In the genomic region with DNA sequence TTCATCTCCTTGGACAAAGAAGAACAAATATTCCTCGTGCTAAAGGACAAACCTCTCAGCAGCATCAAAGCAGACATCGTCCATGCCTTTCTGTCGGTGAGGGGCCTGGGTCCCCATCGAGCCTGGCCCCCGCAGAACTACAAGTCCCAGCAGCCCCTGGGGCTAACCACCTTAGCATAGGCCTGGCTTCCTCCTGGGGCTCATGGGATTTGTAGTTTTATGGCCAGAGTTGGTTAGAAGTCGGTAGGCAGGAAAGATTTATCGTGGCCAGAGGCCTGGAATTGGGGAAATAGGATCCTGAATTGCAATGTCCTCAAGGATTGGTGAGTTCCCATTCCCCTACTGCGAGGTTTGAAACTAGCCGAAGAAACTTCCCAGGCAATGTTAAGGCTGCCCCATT, we compare ENCODE assay signal across 8 cellular contexts. TPM values are rescaled to one million over a fixed set of nuclear protein-coding genes. Genes with fewer than 3 reads are reported as not detected.
DNase-seq lines count a peak whose midpoint lies in the region; ATAC-seq, FAIRE-seq and TF ChIP-seq lines count a peak whose summit lies in the region.

No MANE protein-coding gene starts in this region.

- CTCF ChIA-PET in A549 (lab: Yijun Ruan, JAX), result interaction anchor here (0.9 to 10.1 kb wide), 7 partner anchors 12 to 198 kb away, joined by 4 to 306 read pairs (median 10); a partner anchor contains a TSS

- WGBS in A549 (ENCODE audit: missing lambda C conversion rate), result 67% methylated on average over 9 of the region's 9 CpGs

- H3K4me1 ChIP-seq in A549, result peaks cover 6% of the 10 kb centered on the region; the same call in 2 of the 3 replicates

- FAIRE-seq in A549 (lab: Jason Lieb, UNC), result no peak

- TF ChIP-seq RAD21 in A549 (conservative IDR thresholded peaks at IDR 0.05 in 1 of 2, IDR thresholded peaks at IDR 0.05 in 1 of 2), result no peak

- no peak overlapping the region for H3K4me3 ChIP-seq in A549

- H3K27ac ChIP-seq in A549, result no peak overlapping the region

- no peak for TF ChIP-seq CTCF in A549 (IDR thresholded peaks at IDR 0.05)
- no peak for TF ChIP-seq CTCF in GM20000 (IDR thresholded peaks at IDR 0.05; ENCODE audit: extremely low read depth, missing control alignments)

- no peak for TF ChIP-seq EP300 in A549 (IDR thresholded peaks at IDR 0.05)

- H3K4me2 ChIP-seq in A549, result no peak overlapping the region

- peak; percentile 35 to 75; a peak in 3 of 6 replicates for ATAC-seq in A549
- ATAC-seq in GM21390 (IDR thresholded peaks at IDR 0.05; ENCODE audit: unreplicated experiment), result no peak
- no peak for ATAC-seq in HG03045 (IDR thresholded peaks at IDR 0.05; ENCODE audit: unreplicated experiment)

- no peaks in the 10 kb centered on the region for H3K9me3 ChIP-seq in A549

- POLR2A ChIA-PET in A549 (lab: Yijun Ruan, JAX), result interaction anchor here (1.0 to 1.5 kb wide), 2 partner anchors 34 kb away, joined by 3 to 6 read pairs; a partner anchor contains a TSS

- DNase-seq in A549 (ENCODE audit: low read depth in 1 of 2, low spot score in 1 of 2) (peak; percentile 62 to 66), GM20000 (ENCODE audit: low spot score) (peak; percentile 83), RPMI8226 (peak; percentile 55), lung microvascular endothelial cell (ENCODE audit: low read depth in 2 of 2) (peak; percentile 35 to 58), NCI-H187 (lab: John Stamatoyannopoulos, UW) (no peak)
- DNase-seq in activated gamma-delta T cell treated with anti-CD3 and anti-CD28 coated beads, Interleukin-2, amount 50 U/mL, for 16 hours (ENCODE audit: low read depth), result peak; percentile 19

- no peak for TF ChIP-seq POLR2A in A549 (IDR thresholded peaks at IDR 0.05; ENCODE audit: low read length)

TF ChIP-seq in A549, 52 proteins besides CTCF, POLR2A, EP300 and RAD21:
- TF ChIP-seq FOXS1 (CRISPR knock-in tag; IDR thresholded peaks at IDR 0.05), result peak; percentile 38; the same call in 1 of the 2 replicates
- TF ChIP-seq MAFK (IDR thresholded peaks at IDR 0.05; ENCODE audit: partially characterized antibody), result no peak
- no peak for TF ChIP-seq TFCP2L1 (CRISPR knock-in tag; IDR thresholded peaks at IDR 0.05)

RNA-seq across cellular contexts. Expression of a gene that starts 19.6 kb away (rescaled TPM):
- polyA plus RNA-seq in A549 (2011; rRNA removed) (0.39 and 0.52 TPM in 2 replicates), A549 (2017; fragmentation: RNase III; extraction: RNeasy Plus Mini Kit Qiagen cat#74134 plus additional on column Dnase treatment) (0.26 to 0.45 TPM (median 0.26 TPM) in 3 replicates)
- 0.12 and 0.16 TPM in 2 replicates for polyA plus RNA-seq in A549 (2012; cell fraction: cytosol; rRNA removed)
- polyA plus RNA-seq in A549 (2012; cell fraction: nucleus; rRNA removed), result 0.51 and 0.58 TPM in 2 replicates
- 0.78 and 1.1 TPM in 2 replicates for polyA minus RNA-seq in A549 (2011; rRNA and poly(A)+ RNA removed)
- total RNA-seq in lung microvascular endothelial cell, result not detected in 2 replicates

RNA-seq across cellular contexts. Expression of a gene that starts 21.7 kb away (rescaled TPM):
- 5.5 and 6.6 TPM in 2 replicates for polyA plus RNA-seq in A549 (2011; rRNA removed)
- polyA plus RNA-seq in A549 (2012; cell fraction: cytosol; rRNA removed), result 7.0 and 7.7 TPM in 2 replicates
- 15.9 and 21.9 TPM in 2 replicates for polyA plus RNA-seq in A549 (2012; cell fraction: nucleus; rRNA removed)
- polyA plus RNA-seq in A549 (2017; fragmentation: RNase III; extraction: RNeasy Plus Mini Kit Qiagen cat#74134 plus additional on column Dnase treatment), result 5.0 to 6.1 TPM (median 5.4 TPM) in 3 replicates
- 1.9 and 5.2 TPM in 2 replicates for polyA minus RNA-seq in A549 (2011; rRNA and poly(A)+ RNA removed)
- total RNA-seq in lung microvascular endothelial cell, result under 0.01 and 1.2 TPM in 2 replicates

RNA-seq across cellular contexts. Expression of a gene that starts 25.6 kb away (rescaled TPM):
- polyA plus RNA-seq in A549 (2011; rRNA removed) (52.1 and 55.3 TPM in 2 replicates), A549 (2017; fragmentation: RNase III; extraction: RNeasy Plus Mini Kit Qiagen cat#74134 plus additional on column Dnase treatment) (121 to 127 TPM (median 123 TPM) in 3 replicates)
- polyA plus RNA-seq in A549 (2012; cell fraction: cytosol; rRNA removed), result 161 and 202 TPM in 2 replicates
- 214 and 333 TPM in 2 replicates for polyA plus RNA-seq in A549 (2012; cell fraction: nucleus; rRNA removed)
- 26.6 and 52.1 TPM in 2 replicates for polyA minus RNA-seq in A549 (2011; rRNA and poly(A)+ RNA removed)
- total RNA-seq in lung microvascular endothelial cell, result 17.2 and 19.0 TPM in 2 replicates

RNA-seq across cellular contexts. Expression of a gene that starts 34.2 kb away (rescaled TPM):
- polyA plus RNA-seq in A549 (2011; rRNA removed) (6.6 and 9.5 TPM in 2 replicates), A549 (2017; fragmentation: RNase III; extraction: RNeasy Plus Mini Kit Qiagen cat#74134 plus additional on column Dnase treatment) (11.8 to 17.2 TPM (median 15.2 TPM) in 3 replicates)
- polyA plus RNA-seq in A549 (2012; cell fraction: cytosol; rRNA removed), result 26.1 and 26.2 TPM in 2 replicates
- polyA plus RNA-seq in A549 (2012; cell fraction: nucleus; rRNA removed), result 96.3 and 153 TPM in 2 replicates
- polyA minus RNA-seq in A549 (2011; rRNA and poly(A)+ RNA removed), result 6.9 and 15.1 TPM in 2 replicates
- total RNA-seq in lung microvascular endothelial cell, result 2.2 and 3.0 TPM in 2 replicates

RNA-seq across cellular contexts. Expression of a gene that starts 46.7 kb away (rescaled TPM):
- polyA plus RNA-seq in A549 (2011; rRNA removed) (42.9 and 44.6 TPM in 2 replicates), A549 (2017; fragmentation: RNase III; extraction: RNeasy Plus Mini Kit Qiagen cat#74134 plus additional on column Dnase treatment) (72.9 to 78.0 TPM (median 76.2 TPM) in 3 replicates)
- 74.0 and 94.8 TPM in 2 replicates for polyA plus RNA-seq in A549 (2012; cell fraction: cytosol; rRNA removed)
- polyA plus RNA-seq in A549 (2012; cell fraction: nucleus; rRNA removed), result 148 and 200 TPM in 2 replicates
- polyA minus RNA-seq in A549 (2011; rRNA and poly(A)+ RNA removed), result 89.2 and 109 TPM in 2 replicates
- 16.1 and 24.8 TPM in 2 replicates for total RNA-seq in lung microvascular endothelial cell

Comparison
In these comparisons a context has a peak if more than half of its experiments do, and no peak if none do; other contexts are left out.
1. ATAC-seq: peak in A549 (2 of 2); none in GM21390 (single experiment) and HG03045 (single experiment).
2. DNase-seq: peak in A549 (2 of 2), GM20000 (single experiment), RPMI8226 (single experiment), activated gamma-delta T cell treated with anti-CD3 and anti-CD28 coated beads, Interleukin-2, amount 50 U/mL, for 16 hours (single experiment) and lung microvascular endothelial cell (2 of 2); none in NCI-H187 (0 of 2).